ENCODE assay signal across 24 cellular contexts in genomic region chr2:216066255-216066654, GRCh38. TPM values are rescaled to one million over a fixed set of nuclear protein-coding genes. Genes with fewer than 3 reads are reported as not detected.
A peak's percentile ranks its signal among the peaks of the same experiment; 100 is the strongest.
DNase-seq lines count a peak whose midpoint lies in the region; ATAC-seq, FAIRE-seq and TF ChIP-seq lines count a peak whose summit lies in the region.
"Had no signal": no experiment of that assay in that cellular context is flagged by ENCODE, and none has a peak within 500 bp of the region (broad histone marks: within the 10 kb centered on the region; RNA-seq: fewer than 3 reads in every experiment).

No MANE protein-coding gene starts in this region.

- POLR2A ChIA-PET in IMR-90 (lab: Charles Lee; ENCODE audit: unreplicated experiment) (no interaction called here), HepG2 (lab: Yijun Ruan, JAX) (interaction anchor here (1.1 to 2.4 kb wide), 2 partner anchors 9 to 15 kb away, joined by 3 to 13 read pairs; partner anchors contain the start of genes PECR and TMEM169), A673 (lab: Charles Lee; ENCODE audit: low non-redundant PET) (no interaction called here)

- CTCF ChIA-PET in IMR-90 (lab: Yijun Ruan, JAX): no interaction called here
- CTCF ChIA-PET in HepG2 (lab: Yijun Ruan, JAX; ENCODE audit: low intra/inter-chr PET ratio, low total read pairs): no interaction called here
- CTCF ChIA-PET in A673 (lab: Charles Lee): no interaction called here

- H3K79me1 ChIP-seq in IMR-90 (ENCODE audit: low read depth in 1 of 2, low read length in 2 of 2): no peaks in the 10 kb centered on the region

- no peak overlapping the region for H2BK120ac ChIP-seq in IMR-90 (ENCODE audit: low read depth, low read length)

- peaks cover 48 to 51% of the 10 kb centered on the region in 2 donors for H3K36me3 Mint-ChIP-seq in CD14-positive monocyte

- no peak overlapping the region for H2AK9ac ChIP-seq in IMR-90 (replicated peaks; ENCODE audit: low read depth, low read length, poor library complexity)

- H3K27me3 ChIP-seq in IMR-90 (ENCODE audit: control insufficient read depth, insufficient read depth, low read length) (no peaks in the 10 kb centered on the region), HepG2 (ENCODE audit: control insufficient read depth in 1 of 2, insufficient read depth in 2 of 2, low read length in 2 of 2) (no peaks in the 10 kb centered on the region), A673 (replicated peaks; ENCODE audit: insufficient read depth, low read depth, low read length, poor library complexity) (no peaks in the 10 kb centered on the region)
- H3K27me3 ChIP-seq: adrenal gland, BLaER1, colonic mucosa, pancreas had no signal

- no peak overlapping the region for H3K9ac ChIP-seq in IMR-90 (ENCODE audit: low read depth, low read length)
- no peak overlapping the region for H3K9ac ChIP-seq in HepG2 (ENCODE audit: insufficient read depth, low read depth, low read length)
- H3K9ac ChIP-seq: BLaER1 had no signal

- no peak for TF ChIP-seq CTCF in IMR-90 (conservative IDR thresholded peaks at IDR 0.05; ENCODE audit: low read depth, low read length)
- TF ChIP-seq CTCF in HepG2 (CRISPR knock-in tag; IDR thresholded peaks at IDR 0.05): no peak
- no peak for TF ChIP-seq CTCF in A673 (conservative IDR thresholded peaks at IDR 0.05; ENCODE audit: low read depth, low read length)
- TF ChIP-seq CTCF in CD14-positive monocyte (IDR thresholded peaks at IDR 0.05): no peak

- no peak overlapping the region for H3K4ac ChIP-seq in IMR-90 (ENCODE audit: low read depth, low read length)

- H4K91ac ChIP-seq in IMR-90 (ENCODE audit: insufficient read depth, low read depth, low read length): no peak overlapping the region

- H3K4me3 Mint-ChIP-seq in CD14-positive monocyte: no peak overlapping the region
- H3K4me3 Mint-ChIP-seq: naive B cell had no signal

- H4K8ac ChIP-seq in IMR-90 (ENCODE audit: low read depth in 2 of 2, low read length in 2 of 2): no peak overlapping the region

- FAIRE-seq in HepG2 (lab: Jason Lieb, UNC): no peak
- FAIRE-seq: endothelial cell of umbilical vein, GM19239, pancreas had no signal

- peak overlapping the region; percentile 64 for H2AFZ ChIP-seq in IMR-90 (replicated peaks; ENCODE audit: low read length, poor library complexity)
- no peak overlapping the region for H2AFZ ChIP-seq in HepG2 (ENCODE audit: low read length)

- TF ChIP-seq RAD21 in IMR-90 (IDR thresholded peaks at IDR 0.05; ENCODE audit: low read length) (no peak), HepG2 (CRISPR knock-in tag; IDR thresholded peaks at IDR 0.05) (no peak)

- dilution Hi-C loops in IMR-90 (cut with HindIII; ENCODE audit: low sequenced_read_pairs, unreplicated experiment): no loop called here

- TF ChIP-seq POLR2A in IMR-90 (IDR thresholded peaks at IDR 0.05; ENCODE audit: low read depth, low read length): no peak
- no peak for TF ChIP-seq POLR2A in HepG2 (IDR thresholded peaks at IDR 0.05; ENCODE audit: insufficient read depth in 1 of 2, low read depth in 2 of 2, low read length in 2 of 2)

- H2AK5ac ChIP-seq in IMR-90 (ENCODE audit: low read depth, low read length): no peak overlapping the region

- H3K9me3 Mint-ChIP-seq in CD14-positive monocyte: no peaks in the 10 kb centered on the region
- H3K9me3 Mint-ChIP-seq: naive B cell had no signal

- peaks cover 0 to 3% (median 1%) of the 10 kb centered on the region in 3 donors for H3K27me3 Mint-ChIP-seq in CD14-positive monocyte (ENCODE audit: low read depth in 3 of 3)
- H3K27me3 Mint-ChIP-seq: naive B cell had no signal

- intact Hi-C loops in IMR-90 (cut with micrococcal nuclease) (no loop called here), HepG2 (cut with micrococcal nuclease; ENCODE audit: unreplicated experiment) (no loop called here), A673 (cut with micrococcal nuclease; ENCODE audit: unreplicated experiment) (no loop called here), CD14-positive monocyte (cut with micrococcal nuclease) (no loop called here)

- BruUV-seq in IMR-90 (replicated peaks; lab: Mats Ljungman, UMichigan): no TSS peak
- BruUV-seq in HepG2 (replicated peaks; lab: Mats Ljungman, UMichigan): no TSS peak
- BruUV-seq in A673 (replicated peaks; lab: Mats Ljungman, UMichigan): no TSS peak

- H3K4me3 ChIP-seq in IMR-90 (ENCODE audit: insufficient read depth, low read depth, low read length) (no peak overlapping the region), HepG2 (replicated peaks in 1 of 3; ENCODE audit: insufficient read depth in 1 of 3, low read depth in 2 of 3, low read length in 3 of 3) (no peak overlapping the region), A673 (ENCODE audit: low read depth, low read length, poor library complexity, severe bottlenecking) (no peak overlapping the region)
- H3K4me3 ChIP-seq: adrenal gland, BLaER1, colonic mucosa, lung, pancreas, smooth muscle cell had no signal

- no peak overlapping the region for H3K23ac ChIP-seq in IMR-90 (ENCODE audit: low read depth, low read length)

- no CpG with 5 or more reads among the region's 5 CpGs for WGBS in IMR-90 (ENCODE audit: extremely low coverage in 2 of 2, insufficient read length in 1 of 2), 2 experiments
- WGBS in HepG2 (ENCODE audit: low lambda C conversion rate): 94% methylated on average over 5 of the region's 5 CpGs

- no peak overlapping the region for H2BK15ac ChIP-seq in IMR-90 (ENCODE audit: low read depth, low read length)

- no peak overlapping the region for H4K5ac ChIP-seq in IMR-90 (ENCODE audit: low read depth, low read length)

- no peak overlapping the region for H3K18ac ChIP-seq in IMR-90 (ENCODE audit: low read depth, low read length)

- H3K27ac Mint-ChIP-seq in CD14-positive monocyte: no peak overlapping the region

- H3K9me3 ChIP-seq in IMR-90 (ENCODE audit: control insufficient read depth, insufficient read depth, low read length) (no peaks in the 10 kb centered on the region), HepG2 (ENCODE audit: low read length) (no peaks in the 10 kb centered on the region), A673 (ENCODE audit: low read depth, low read length, poor library complexity, severe bottlenecking) (no peaks in the 10 kb centered on the region)
- H3K9me3 ChIP-seq: adrenal gland, BLaER1, colonic mucosa, pancreas had no signal

- H3K36me3 ChIP-seq in IMR-90 (ENCODE audit: control insufficient read depth, insufficient read depth, low read length) (no peaks in the 10 kb centered on the region), HepG2 (replicated peaks in 1 of 2; ENCODE audit: control insufficient read depth in 1 of 2, insufficient read depth in 2 of 2, low read length in 2 of 2) (peaks cover 20 to 51% of the 10 kb centered on the region in 2 experiments), A673 (ENCODE audit: insufficient read depth, low read length, poor library complexity, severe bottlenecking) (peaks cover 12% of the 10 kb centered on the region)
- H3K36me3 ChIP-seq: BLaER1, colonic mucosa, pancreas had no signal

- no peak overlapping the region for H3K27ac ChIP-seq in IMR-90 (ENCODE audit: insufficient read depth, low read length)
- no peak overlapping the region for H3K27ac ChIP-seq in HepG2 (ENCODE audit: extremely low read length, insufficient read depth, low read length)
- no peak overlapping the region for H3K27ac ChIP-seq in A673 (ENCODE audit: low read depth, low read length, poor library complexity, severe bottlenecking)
- H3K27ac ChIP-seq: adrenal gland, BLaER1, colonic mucosa, pancreas had no signal

- H3K4me2 ChIP-seq in IMR-90 (ENCODE audit: low read depth, low read length) (no peak overlapping the region), HepG2 (ENCODE audit: low read depth, low read length) (no peak overlapping the region)
- H3K4me2 ChIP-seq: BLaER1, smooth muscle cell had no signal

- H3K79me2 ChIP-seq in HepG2 (ENCODE audit: insufficient read depth, low read length): peaks cover 23% of the 10 kb centered on the region

- peak; percentile 93 for ATAC-seq in IMR-90 (ENCODE audit: low read depth)
- peak; percentile 9; the same call in 2 of the 3 replicates for ATAC-seq in HepG2
- ATAC-seq: pancreas, Right ventricle myocardium inferior had no signal

- H4K20me1 ChIP-seq in IMR-90 (ENCODE audit: insufficient read depth, low read length) (no peaks in the 10 kb centered on the region), HepG2 (ENCODE audit: insufficient read depth, low read length) (peaks cover 8% of the 10 kb centered on the region; the same call in 1 of the 2 replicates)
- H4K20me1 ChIP-seq: BLaER1 had no signal

- no peak overlapping the region for H3K14ac ChIP-seq in IMR-90 (replicated peaks; ENCODE audit: low read depth, low read length)

- no peak overlapping the region for H3K56ac ChIP-seq in IMR-90 (ENCODE audit: extremely low read depth, insufficient read depth, low read length)

- TF ChIP-seq EP300 in HepG2 (IDR thresholded peaks at IDR 0.05; ENCODE audit: low read depth in 2 of 2, low read length in 2 of 2) (no peak), HepG2 (CRISPR knock-in tag; IDR thresholded peaks at IDR 0.05; ENCODE audit: borderline replicate concordance) (no peak)

- in situ Hi-C loops in IMR-90 (cut with MboI; ENCODE audit: low sequenced_read_pairs): no loop called here
- in situ Hi-C loops in HepG2 (cut with HindIII; ENCODE audit: extremely low pct_ligation_motif_present, low pct_unique_long_range_greater_than_20kb): no loop called here

- no peaks in the 10 kb centered on the region for H3K4me1 Mint-ChIP-seq in CD14-positive monocyte

- DNase-seq in AG20443 (ENCODE audit: low spot score) (peak; percentile 40), IMR-90 (peak; percentile 84), brain pericyte (ENCODE audit: low read depth, low spot score) (peak; percentile 78), HepG2 (ENCODE audit: low spot score) (no peak), A673 (ENCODE audit: low spot score) (no peak), COR-L47 (lab: John Stamatoyannopoulos, UW) (no peak), CD14-positive monocyte (ENCODE audit: low spot score) (no peak)
- DNase-seq in activated CD8-positive, alpha-beta memory T cell treated with anti-CD3 and anti-CD28 coated beads, Interleukin-2, amount 50 U/mL, for 48 hours: no peak
- DNase-seq: activated CD4-positive, CD25-positive, alpha-beta regulatory T cell; activated CD8-positive, alpha-beta memory T cell treated with anti-CD3 and anti-CD28 coated beads for 24 hours; adrenal gland; colonic mucosa; glutamatergic neuron; MM.1S; naive B cell; NCI-H1694 treated with DMSO at 0.1 percent for 48 hours; pancreas; T-helper 2 cell had no signal

- no peaks in the 10 kb centered on the region for H3K9me1 ChIP-seq in IMR-90 (ENCODE audit: insufficient read depth, low read length)

- no peak overlapping the region for H2BK5ac ChIP-seq in IMR-90 (ENCODE audit: low read depth, low read length, poor library complexity, severe bottlenecking)

- H3K4me1 ChIP-seq in IMR-90 (ENCODE audit: control insufficient read depth, insufficient read depth, low read length) (no peaks in the 10 kb centered on the region), HepG2 (ENCODE audit: insufficient read depth, low read length) (peaks cover 49% of the 10 kb centered on the region), A673 (ENCODE audit: insufficient read depth, low read length, poor library complexity, severe bottlenecking) (no peaks in the 10 kb centered on the region)
- H3K4me1 ChIP-seq: BLaER1, colonic mucosa, pancreas had no signal

- H2BK20ac ChIP-seq in IMR-90 (ENCODE audit: low read depth, low read length): no peak overlapping the region

RNA-seq across cellular contexts. Expression of gene PECR, which starts 15.4 kb away (rescaled TPM):
- total RNA-seq in IMR-90 (2012; rRNA removed): 13.3 and 17.7 TPM in 2 replicates
- polyA plus RNA-seq in IMR-90 (2012; rRNA removed): 11.4 and 12.8 TPM in 2 replicates
- polyA plus RNA-seq in IMR-90 (2012; cell fraction: cytosol; rRNA removed): 2.6 and 5.5 TPM in 2 replicates
- polyA plus RNA-seq in IMR-90 (2012; cell fraction: nucleus; rRNA removed; ENCODE audit: low replicate concordance): 2.3 and 5.3 TPM in 2 replicates
- total RNA-seq in HepG2 (2016; rRNA removed; fragmentation: Illumina TruSeq; extraction: Trizol): 151 and 181 TPM in 2 replicates
- 20.8 and 20.9 TPM in 2 replicates for total RNA-seq in HepG2 (2016; cell fraction: cytosol; rRNA removed; fragmentation: Illumina TruSeq; extraction: Trizol; ENCODE audit: low read depth)
- total RNA-seq in HepG2 (2016; cell fraction: insoluble cytoplasmic fraction; rRNA removed; fragmentation: Illumina TruSeq; extraction: Trizol): 143 and 194 TPM in 2 replicates
- 32.3 and 33.6 TPM in 2 replicates for total RNA-seq in HepG2 (2016; cell fraction: membrane; rRNA removed; fragmentation: Illumina TruSeq; extraction: Trizol)
- 129 and 136 TPM in 2 replicates for total RNA-seq in HepG2 (2016; cell fraction: nucleus; rRNA removed; fragmentation: Illumina TruSeq; extraction: Trizol)
- polyA plus RNA-seq in HepG2 (2011; rRNA removed): 153 and 175 TPM in 2 replicates
- polyA plus RNA-seq in HepG2 (2011; cell fraction: cytosol; rRNA removed): 103 and 140 TPM in 2 replicates
- 97.8 and 111 TPM in 2 replicates for polyA plus RNA-seq in HepG2 (2011; cell fraction: nucleus; rRNA removed)
- 154 and 170 TPM in 2 replicates for polyA plus RNA-seq in HepG2 (2012)
- polyA plus RNA-seq in HepG2 (2016; cell fraction: cytosol; fragmentation: Illumina TruSeq; extraction: Trizol; ENCODE audit: low read depth): 10.8 and 11.0 TPM in 2 replicates
- 162 and 177 TPM in 2 replicates for polyA plus RNA-seq in HepG2 (2016; cell fraction: insoluble cytoplasmic fraction; fragmentation: Illumina TruSeq; extraction: Trizol; ENCODE audit: low read depth)
- 19.7 and 20.5 TPM in 2 replicates for polyA plus RNA-seq in HepG2 (2016; cell fraction: membrane; fragmentation: Illumina TruSeq; extraction: Trizol; ENCODE audit: low read depth)
- polyA plus RNA-seq in HepG2 (2016; cell fraction: nucleus; fragmentation: Illumina TruSeq; extraction: Trizol; ENCODE audit: insufficient read depth, low read depth): 75.4 and 82.9 TPM in 2 replicates
- 5.0 and 112 TPM in 2 replicates for polyA minus RNA-seq in HepG2 (2011; rRNA and poly(A)+ RNA removed; ENCODE audit: low replicate concordance)
- polyA minus RNA-seq in HepG2 (2011; cell fraction: cytosol; rRNA and poly(A)+ RNA removed): 52.5 and 73.0 TPM in 2 replicates
- polyA minus RNA-seq in HepG2 (2011; cell fraction: nucleus; rRNA and poly(A)+ RNA removed): 221 and 291 TPM in 2 replicates
- total RNA-seq in A673 (2021): 19.7 and 22.2 TPM in 2 replicates
- polyA plus RNA-seq in CD14-positive monocyte: 10 to 100 TPM; 12.3 to 16.9 TPM

RNA-seq across cellular contexts. Expression of gene TMEM169, which starts 15.5 kb away (rescaled TPM):
- total RNA-seq in IMR-90 (2012; rRNA removed): 0.54 and 0.83 TPM in 2 replicates
- 0.15 and 0.17 TPM in 2 replicates for polyA plus RNA-seq in IMR-90 (2012; rRNA removed)
- polyA plus RNA-seq in IMR-90 (2012; cell fraction: cytosol; rRNA removed): 0.05 and 0.13 TPM in 2 replicates
- polyA plus RNA-seq in IMR-90 (2012; cell fraction: nucleus; rRNA removed; ENCODE audit: low replicate concordance): 0.18 and 0.20 TPM in 2 replicates
- 4.3 and 4.5 TPM in 2 replicates for total RNA-seq in HepG2 (2016; rRNA removed; fragmentation: Illumina TruSeq; extraction: Trizol)
- 1.1 and 1.2 TPM in 2 replicates for total RNA-seq in HepG2 (2016; cell fraction: cytosol; rRNA removed; fragmentation: Illumina TruSeq; extraction: Trizol; ENCODE audit: low read depth)
- total RNA-seq in HepG2 (2016; cell fraction: insoluble cytoplasmic fraction; rRNA removed; fragmentation: Illumina TruSeq; extraction: Trizol): 4.0 and 5.3 TPM in 2 replicates
- total RNA-seq in HepG2 (2016; cell fraction: membrane; rRNA removed; fragmentation: Illumina TruSeq; extraction: Trizol): 3.7 and 4.4 TPM in 2 replicates
- total RNA-seq in HepG2 (2016; cell fraction: nucleus; rRNA removed; fragmentation: Illumina TruSeq; extraction: Trizol): 3.6 TPM in 2 replicates
- 1.5 and 2.1 TPM in 2 replicates for polyA plus RNA-seq in HepG2 (2011; rRNA removed)
- polyA plus RNA-seq in HepG2 (2011; cell fraction: cytosol; rRNA removed): 1.5 and 2.6 TPM in 2 replicates
- polyA plus RNA-seq in HepG2 (2011; cell fraction: nucleus; rRNA removed): 0.71 and 0.80 TPM in 2 replicates
- 5.4 and 6.9 TPM in 2 replicates for polyA plus RNA-seq in HepG2 (2012)
- polyA plus RNA-seq in HepG2 (2016; cell fraction: cytosol; fragmentation: Illumina TruSeq; extraction: Trizol; ENCODE audit: low read depth): 0.60 and 0.85 TPM in 2 replicates
- polyA plus RNA-seq in HepG2 (2016; cell fraction: insoluble cytoplasmic fraction; fragmentation: Illumina TruSeq; extraction: Trizol; ENCODE audit: low read depth): 2.9 and 4.2 TPM in 2 replicates
- 1.7 and 1.8 TPM in 2 replicates for polyA plus RNA-seq in HepG2 (2016; cell fraction: membrane; fragmentation: Illumina TruSeq; extraction: Trizol; ENCODE audit: low read depth)
- polyA plus RNA-seq in HepG2 (2016; cell fraction: nucleus; fragmentation: Illumina TruSeq; extraction: Trizol; ENCODE audit: insufficient read depth, low read depth): 5.0 and 6.2 TPM in 2 replicates
- 6.2 TPM in 1 of 2 replicates, not detected in the other for polyA minus RNA-seq in HepG2 (2011; rRNA and poly(A)+ RNA removed; ENCODE audit: low replicate concordance)
- polyA minus RNA-seq in HepG2 (2011; cell fraction: cytosol; rRNA and poly(A)+ RNA removed): 2.0 and 2.7 TPM in 2 replicates
- polyA minus RNA-seq in HepG2 (2011; cell fraction: nucleus; rRNA and poly(A)+ RNA removed): 1.4 and 2.6 TPM in 2 replicates
- total RNA-seq in A673 (2021): 1.1 and 1.7 TPM in 2 replicates
- polyA plus RNA-seq in CD14-positive monocyte: under 1 TPM; 0.74 to 0.92 TPM
- polyA plus RNA-seq: endothelial cell of umbilical vein had no signal

RNA-seq across cellular contexts. Expression of gene XRCC5, which starts 42.9 kb away (rescaled TPM):
- total RNA-seq in IMR-90 (2012; rRNA removed) (352 and 509 TPM in 2 replicates), HepG2 (2016; rRNA removed; fragmentation: Illumina TruSeq; extraction: Trizol) (454 and 733 TPM in 2 replicates), A673 (2021) (508 and 534 TPM in 2 replicates)
- polyA plus RNA-seq in IMR-90 (2012; rRNA removed) (144 and 156 TPM in 2 replicates), HepG2 (2011; rRNA removed) (215 and 264 TPM in 2 replicates), CD14-positive monocyte (100 to 1,000 TPM; 258 to 281 TPM)
- polyA plus RNA-seq in IMR-90 (2012; cell fraction: cytosol; rRNA removed): 103 and 426 TPM in 2 replicates
- 65.1 and 146 TPM in 2 replicates for polyA plus RNA-seq in IMR-90 (2012; cell fraction: nucleus; rRNA removed; ENCODE audit: low replicate concordance)
- total RNA-seq in HepG2 (2016; cell fraction: cytosol; rRNA removed; fragmentation: Illumina TruSeq; extraction: Trizol; ENCODE audit: low read depth): 40.2 and 45.7 TPM in 2 replicates
- 445 and 739 TPM in 2 replicates for total RNA-seq in HepG2 (2016; cell fraction: insoluble cytoplasmic fraction; rRNA removed; fragmentation: Illumina TruSeq; extraction: Trizol)
- 92.3 and 106 TPM in 2 replicates for total RNA-seq in HepG2 (2016; cell fraction: membrane; rRNA removed; fragmentation: Illumina TruSeq; extraction: Trizol)
- 346 and 369 TPM in 2 replicates for total RNA-seq in HepG2 (2016; cell fraction: nucleus; rRNA removed; fragmentation: Illumina TruSeq; extraction: Trizol)
- 129 and 152 TPM in 2 replicates for polyA plus RNA-seq in HepG2 (2011; cell fraction: cytosol; rRNA removed)
- polyA plus RNA-seq in HepG2 (2011; cell fraction: nucleus; rRNA removed): 61.2 and 69.5 TPM in 2 replicates
- 143 and 176 TPM in 2 replicates for polyA plus RNA-seq in HepG2 (2012)
- polyA plus RNA-seq in HepG2 (2016; cell fraction: cytosol; fragmentation: Illumina TruSeq; extraction: Trizol; ENCODE audit: low read depth): 21.5 and 24.7 TPM in 2 replicates
- polyA plus RNA-seq in HepG2 (2016; cell fraction: insoluble cytoplasmic fraction; fragmentation: Illumina TruSeq; extraction: Trizol; ENCODE audit: low read depth): 503 and 513 TPM in 2 replicates
- polyA plus RNA-seq in HepG2 (2016; cell fraction: membrane; fragmentation: Illumina TruSeq; extraction: Trizol; ENCODE audit: low read depth): 41.2 and 52.0 TPM in 2 replicates
- 228 and 232 TPM in 2 replicates for polyA plus RNA-seq in HepG2 (2016; cell fraction: nucleus; fragmentation: Illumina TruSeq; extraction: Trizol; ENCODE audit: insufficient read depth, low read depth)
- 569 and 652 TPM in 2 replicates for polyA minus RNA-seq in HepG2 (2011; rRNA and poly(A)+ RNA removed; ENCODE audit: low replicate concordance)
- 159 and 172 TPM in 2 replicates for polyA minus RNA-seq in HepG2 (2011; cell fraction: cytosol; rRNA and poly(A)+ RNA removed)
- 290 and 331 TPM in 2 replicates for polyA minus RNA-seq in HepG2 (2011; cell fraction: nucleus; rRNA and poly(A)+ RNA removed)

RNA-seq across cellular contexts. Expression of gene MREG, which starts 52.9 kb away (rescaled TPM):
- 1.7 and 1.8 TPM in 2 replicates for total RNA-seq in IMR-90 (2012; rRNA removed)
- polyA plus RNA-seq in IMR-90 (2012; rRNA removed): 1.0 and 1.1 TPM in 2 replicates
- 0.34 and 0.43 TPM in 2 replicates for polyA plus RNA-seq in IMR-90 (2012; cell fraction: cytosol; rRNA removed)
- 0.20 and 1.4 TPM in 2 replicates for polyA plus RNA-seq in IMR-90 (2012; cell fraction: nucleus; rRNA removed; ENCODE audit: low replicate concordance)
- total RNA-seq in HepG2 (2016; rRNA removed; fragmentation: Illumina TruSeq; extraction: Trizol): 23.3 and 26.4 TPM in 2 replicates
- total RNA-seq in HepG2 (2016; cell fraction: cytosol; rRNA removed; fragmentation: Illumina TruSeq; extraction: Trizol; ENCODE audit: low read depth): 6.9 and 11.0 TPM in 2 replicates
- total RNA-seq in HepG2 (2016; cell fraction: insoluble cytoplasmic fraction; rRNA removed; fragmentation: Illumina TruSeq; extraction: Trizol): 22.5 and 23.8 TPM in 2 replicates
- 27.6 and 31.1 TPM in 2 replicates for total RNA-seq in HepG2 (2016; cell fraction: membrane; rRNA removed; fragmentation: Illumina TruSeq; extraction: Trizol)
- 22.1 and 26.5 TPM in 2 replicates for total RNA-seq in HepG2 (2016; cell fraction: nucleus; rRNA removed; fragmentation: Illumina TruSeq; extraction: Trizol)
- polyA plus RNA-seq in HepG2 (2011; rRNA removed): 7.3 and 7.5 TPM in 2 replicates
- 2.8 and 3.0 TPM in 2 replicates for polyA plus RNA-seq in HepG2 (2011; cell fraction: cytosol; rRNA removed)
- 10.6 and 11.6 TPM in 2 replicates for polyA plus RNA-seq in HepG2 (2011; cell fraction: nucleus; rRNA removed)
- polyA plus RNA-seq in HepG2 (2012): 7.0 and 9.3 TPM in 2 replicates
- polyA plus RNA-seq in HepG2 (2016; cell fraction: cytosol; fragmentation: Illumina TruSeq; extraction: Trizol; ENCODE audit: low read depth): 10.0 and 14.5 TPM in 2 replicates
- 24.4 and 25.1 TPM in 2 replicates for polyA plus RNA-seq in HepG2 (2016; cell fraction: insoluble cytoplasmic fraction; fragmentation: Illumina TruSeq; extraction: Trizol; ENCODE audit: low read depth)
- polyA plus RNA-seq in HepG2 (2016; cell fraction: membrane; fragmentation: Illumina TruSeq; extraction: Trizol; ENCODE audit: low read depth): 20.9 and 23.0 TPM in 2 replicates
- polyA plus RNA-seq in HepG2 (2016; cell fraction: nucleus; fragmentation: Illumina TruSeq; extraction: Trizol; ENCODE audit: insufficient read depth, low read depth): 32.8 and 32.9 TPM in 2 replicates
- 3.6 and 3.9 TPM in 2 replicates for polyA minus RNA-seq in HepG2 (2011; rRNA and poly(A)+ RNA removed; ENCODE audit: low replicate concordance)
- 4.0 and 4.3 TPM in 2 replicates for polyA minus RNA-seq in HepG2 (2011; cell fraction: cytosol; rRNA and poly(A)+ RNA removed)
- polyA minus RNA-seq in HepG2 (2011; cell fraction: nucleus; rRNA and poly(A)+ RNA removed): 19.2 and 20.6 TPM in 2 replicates
- 14.9 and 15.9 TPM in 2 replicates for total RNA-seq in A673 (2021)
- under 1 TPM in 1 of 2 donors, not detected in 1; 0.14 TPM for polyA plus RNA-seq in CD14-positive monocyte

Comparison
In these comparisons a context has a peak if more than half of its experiments do, and no peak if none do; other contexts are left out.
1. DNase-seq: peak in AG20443 (single experiment), IMR-90 (single experiment) and brain pericyte (single experiment); none in HepG2 (single experiment), A673 (single experiment), activated CD8-positive, alpha-beta memory T cell treated with anti-CD3 and anti-CD28 coated beads, Interleukin-2, amount 50 U/mL, for 48 hours (single experiment), COR-L47 (single experiment) and CD14-positive monocyte (single experiment).